In genomic region chr5:129903466-129904101, GRCh38 we compare ENCODE assay signal across 8 cellular contexts. TPM values are rescaled to one million over a fixed set of nuclear protein-coding genes. Genes with fewer than 3 reads are reported as not detected.
DNase-seq lines count a peak whose midpoint lies in the region; ATAC-seq and TF ChIP-seq lines count a peak whose summit lies in the region.

No MANE protein-coding gene starts in this region.

- 8 to 9% methylated on average over 29 of the region's 29 CpGs for WGBS in lower leg skin, 2 donors
- 11% methylated on average over 21 to 29 of the region's 29 CpGs for WGBS in tibial nerve, 2 donors

- TF ChIP-seq POLR2A in lower leg skin (IDR thresholded peaks at IDR 0.05) = no peak
- TF ChIP-seq POLR2A in tibial nerve (IDR thresholded peaks at IDR 0.05) = no peak

- CTCF ChIA-PET in activated CD8-positive, alpha-beta memory T cell treated with anti-CD3 and anti-CD28 coated beads, Interleukin-2, amount 10 ng/mL, durations not matched to agents 7 days and 5 days (lab: Charles Lee) = no interaction called here
- CTCF ChIA-PET in MCF 10A (lab: Yijun Ruan, JAX) = interaction anchor here (0.6 to 1.3 kb wide), 5 partner anchors 19 to 204 kb away, joined by 3 to 4 read pairs (median 3); no protein-coding TSS in a partner anchor

- H3K36me3 Mint-ChIP-seq in activated CD8-positive, alpha-beta memory T cell treated with anti-CD3 and anti-CD28 coated beads, Interleukin-2, amount 10 ng/mL, durations not matched to agents 7 days and 5 days = peaks cover 3% of the 10 kb centered on the region
- H3K36me3 Mint-ChIP-seq in MCF 10A (ENCODE audit: insufficient read depth, unreplicated experiment) = no peaks in the 10 kb centered on the region

- POLR2A ChIA-PET in MCF 10A (lab: Yijun Ruan, JAX) = interaction anchor here (0.6 to 1.1 kb wide), 4 partner anchors 41 to 340 kb away, joined by 3 read pairs; no protein-coding TSS in a partner anchor

- no peak for ATAC-seq in activated CD8-positive, alpha-beta memory T cell treated with anti-CD3 and anti-CD28 coated beads, Interleukin-2, amount 10 ng/mL, durations not matched to agents 7 days and 5 days
- ATAC-seq in HG03342 (IDR thresholded peaks at IDR 0.05; ENCODE audit: unreplicated experiment) = no peak
- no peak for ATAC-seq in HG03159 (IDR thresholded peaks at IDR 0.05; ENCODE audit: unreplicated experiment)
- no peak for ATAC-seq in HG03175 (IDR thresholded peaks at IDR 0.05; ENCODE audit: unreplicated experiment)

- intact Hi-C loops in MCF 10A (cut with micrococcal nuclease) = loop anchor here (10.0 kb wide), 1 partner anchor 641 kb away; no protein-coding TSS in a partner anchor
- intact Hi-C loops in lower leg skin (cut with DNase I; ENCODE audit: low total_unique reads) = no loop called here

- no peaks in the 10 kb centered on the region for H3K36me3 ChIP-seq in tibial nerve

- H3K4me1 Mint-ChIP-seq in activated CD8-positive, alpha-beta memory T cell treated with anti-CD3 and anti-CD28 coated beads, Interleukin-2, amount 10 ng/mL, durations not matched to agents 7 days and 5 days = peaks cover 14% of the 10 kb centered on the region
- peaks cover 24% of the 10 kb centered on the region for H3K4me1 Mint-ChIP-seq in MCF 10A (ENCODE audit: insufficient read depth, unreplicated experiment)

- no TSS peak for BruUV-seq in MCF 10A (replicated peaks; lab: Mats Ljungman, UMichigan)

- no peak for TF ChIP-seq EP300 in tibial nerve (IDR thresholded peaks at IDR 0.05)

- H3K27ac ChIP-seq in tibial nerve = peak overlapping the region; percentile 67 to 94 (median 76)

- H3K27ac Mint-ChIP-seq in activated CD8-positive, alpha-beta memory T cell treated with anti-CD3 and anti-CD28 coated beads, Interleukin-2, amount 10 ng/mL, durations not matched to agents 7 days and 5 days = no peak overlapping the region
- H3K27ac Mint-ChIP-seq in MCF 10A (ENCODE audit: low read depth, unreplicated experiment) = no peak overlapping the region

- peak overlapping the region; percentile 53 for H3K4me3 ChIP-seq in lower leg skin (ENCODE audit: low read depth, poor library complexity, severe bottlenecking)
- H3K4me3 ChIP-seq in tibial nerve = peak overlapping the region; percentile 56 to 85 (median 75)

- H3K9me3 Mint-ChIP-seq in activated CD8-positive, alpha-beta memory T cell treated with anti-CD3 and anti-CD28 coated beads, Interleukin-2, amount 10 ng/mL, durations not matched to agents 7 days and 5 days (ENCODE audit: low read depth) = no peaks in the 10 kb centered on the region
- no peaks in the 10 kb centered on the region for H3K9me3 Mint-ChIP-seq in MCF 10A (ENCODE audit: unreplicated experiment)

- no peak for TF ChIP-seq CTCF in MCF 10A (IDR thresholded peaks at IDR 0.05; ENCODE audit: unreplicated experiment)
- TF ChIP-seq CTCF in lower leg skin (IDR thresholded peaks at IDR 0.05) = no peak
- TF ChIP-seq CTCF in tibial nerve (IDR thresholded peaks at IDR 0.05) = no peak

- no peaks in the 10 kb centered on the region for H3K27me3 ChIP-seq in tibial nerve

- no peak for DNase-seq in activated CD8-positive, alpha-beta memory T cell treated with anti-CD3 and anti-CD28 coated beads, Interleukin-2, amount 10 ng/mL, durations not matched to agents 7 days and 5 days
- DNase-seq in activated CD8-positive, alpha-beta memory T cell treated with anti-CD3 and anti-CD28 coated beads for 24 hours = no peak
- DNase-seq in MCF 10A (ENCODE audit: unreplicated experiment) (no peak), lower leg skin (ENCODE audit: low spot score in 2 of 2) (no peak), tibial nerve (ENCODE audit: low spot score in 2 of 2) (peak in 1 of 2 donors; percentile 6)

- peaks cover 50% of the 10 kb centered on the region for H3K27me3 Mint-ChIP-seq in activated CD8-positive, alpha-beta memory T cell treated with anti-CD3 and anti-CD28 coated beads, Interleukin-2, amount 10 ng/mL, durations not matched to agents 7 days and 5 days
- peaks cover 27% of the 10 kb centered on the region for H3K27me3 Mint-ChIP-seq in MCF 10A (ENCODE audit: insufficient read depth, unreplicated experiment)

- H3K4me3 Mint-ChIP-seq in activated CD8-positive, alpha-beta memory T cell treated with anti-CD3 and anti-CD28 coated beads, Interleukin-2, amount 10 ng/mL, durations not matched to agents 7 days and 5 days = peak overlapping the region; percentile 67
- peak overlapping the region; percentile 84 for H3K4me3 Mint-ChIP-seq in MCF 10A (ENCODE audit: unreplicated experiment)

- peaks cover 0 to 32% (median 5%) of the 10 kb centered on the region in 4 donors for H3K4me1 ChIP-seq in tibial nerve

- no peaks in the 10 kb centered on the region for H3K9me3 ChIP-seq in tibial nerve

RNA-seq across cellular contexts. Expression of gene CHSY3, which starts 0.7 kb away (rescaled TPM):
- total RNA-seq in activated CD8-positive, alpha-beta memory T cell treated with anti-CD3 and anti-CD28 coated beads, Interleukin-2, amount 10 ng/mL, durations not matched to agents 7 days and 5 days = not detected
- total RNA-seq in MCF 10A (2022) (0.82 and 1.2 TPM in 2 replicates), lower leg skin (1 to 10 TPM in 3 of 4 donors, under 1 TPM in 1; 0.84 to 4.3 (median 2.6) TPM), tibial nerve (10 to 100 TPM in 1 of 4 donors, 1 to 10 TPM in 3; 3.6 to 11.2 (median 6.2) TPM)
